ENCODE assay signal across 10 cellular contexts in genomic region chr6:158655569-158656450, GRCh38. TPM values are rescaled to one million over a fixed set of nuclear protein-coding genes. Genes with fewer than 3 reads are reported as not detected.
A peak's percentile ranks its signal among the peaks of the same experiment; 100 is the strongest.
DNase-seq lines count a peak whose midpoint lies in the region; ATAC-seq and TF ChIP-seq lines count a peak whose summit lies in the region.
"Had no signal": no experiment of that assay in that cellular context is flagged by ENCODE, and none has a peak within 500 bp of the region (broad histone marks: within the 10 kb centered on the region; RNA-seq: fewer than 3 reads in every experiment).

No MANE protein-coding gene starts in this region.

- no peaks in the 10 kb centered on the region for H3K27me3 ChIP-seq in cardiac muscle cell
- H3K27me3 ChIP-seq in heart right ventricle = no peaks in the 10 kb centered on the region
- no peaks in the 10 kb centered on the region for H3K27me3 ChIP-seq in SK-N-SH (ENCODE audit: insufficient read depth)
- no peaks in the 10 kb centered on the region for H3K27me3 ChIP-seq in left lung
- no peaks in the 10 kb centered on the region for H3K27me3 ChIP-seq in vagina
- no peaks in the 10 kb centered on the region for H3K27me3 ChIP-seq in tibial nerve
- H3K27me3 ChIP-seq: body of pancreas had no signal

- DNase-seq in cardiac muscle cell (ENCODE audit: low read depth in 1 of 2, low spot score in 1 of 2) (peak in 1 of 2 donors; percentile 18), heart right ventricle (no peak), SK-N-SH (no peak), left lung (peak in 1 of 2 donors; percentile 82), vagina (ENCODE audit: extremely low spot score in 2 of 2) (no peak), NCI-H128 (lab: John Stamatoyannopoulos, UW; ENCODE audit: unreplicated experiment) (no peak), tibial nerve (ENCODE audit: low spot score in 2 of 2) (no peak)
- DNase-seq: T1000 had no signal

- WGBS in heart right ventricle, 2 donors = 88 to 89% methylated on average over 22 of the region's 22 CpGs
- 88% methylated on average over 15 of the region's 22 CpGs for WGBS in SK-N-SH (ENCODE audit: low lambda C conversion rate)
- WGBS in tibial nerve, 2 donors = 87 to 90% methylated on average over 21 to 22 of the region's 22 CpGs

- ATAC-seq in heart right ventricle (no peak), left lung (peak; percentile 76), HG02885 (IDR thresholded peaks at IDR 0.05; ENCODE audit: poor library complexity, unreplicated experiment) (no peak)
- ATAC-seq: body of pancreas had no signal

- no peak for TF ChIP-seq RAD21 in SK-N-SH (IDR thresholded peaks at IDR 0.05; ENCODE audit: low read length)

- H3F3A ChIP-seq in SK-N-SH (replicated peaks; ENCODE audit: insufficient read depth) = peaks cover 36% of the 10 kb centered on the region

- H3K9me3 ChIP-seq in cardiac muscle cell (ENCODE audit: low read depth) (no peaks in the 10 kb centered on the region), heart right ventricle (no peaks in the 10 kb centered on the region), SK-N-SH (no peaks in the 10 kb centered on the region), left lung (no peaks in the 10 kb centered on the region), vagina (no peaks in the 10 kb centered on the region), tibial nerve (no peaks in the 10 kb centered on the region)
- H3K9me3 ChIP-seq: body of pancreas had no signal

- TF ChIP-seq CTCF in cardiac muscle cell (IDR thresholded peaks at IDR 0.05; ENCODE audit: low read depth, low read length) (no peak), heart right ventricle (IDR thresholded peaks at IDR 0.05) (no peak), SK-N-SH (IDR thresholded peaks at IDR 0.05) (no peak), left lung (IDR thresholded peaks at IDR 0.05) (no peak), vagina (IDR thresholded peaks at IDR 0.05) (no peak), tibial nerve (IDR thresholded peaks at IDR 0.05) (no peak)

- peak overlapping the region; percentile 62 for H3K4me2 ChIP-seq in SK-N-SH

- H2AFZ ChIP-seq in SK-N-SH (ENCODE audit: low read depth) = peak overlapping the region; percentile 76; the same call in 1 of the 2 replicates

- H3K9ac ChIP-seq in SK-N-SH = peak overlapping the region; percentile 63; the same call in 1 of the 2 replicates

- no peak for TF ChIP-seq POLR2A in vagina (IDR thresholded peaks at IDR 0.05)
- no peak for TF ChIP-seq POLR2A in tibial nerve (IDR thresholded peaks at IDR 0.05)

- H3K36me3 ChIP-seq in cardiac muscle cell (no peaks in the 10 kb centered on the region), heart right ventricle (no peaks in the 10 kb centered on the region), SK-N-SH (replicated peaks in 1 of 2; ENCODE audit: control insufficient read depth in 1 of 2, insufficient read depth in 2 of 2, low read length in 1 of 2) (no peaks in the 10 kb centered on the region), left lung (no peaks in the 10 kb centered on the region), vagina (no peaks in the 10 kb centered on the region), tibial nerve (no peaks in the 10 kb centered on the region)

- no peaks in the 10 kb centered on the region for H3K9me2 ChIP-seq in SK-N-SH

- no peaks in the 10 kb centered on the region for H4K20me1 ChIP-seq in SK-N-SH (ENCODE audit: insufficient read depth)

- H3K27ac ChIP-seq in cardiac muscle cell (peak overlapping the region; percentile 74), heart right ventricle (peak overlapping the region in 2 of 10 donors; percentile 66 to 87), SK-N-SH (ENCODE audit: low read depth in 2 of 2, low read length in 1 of 2) (peak overlapping the region; percentile 67 to 92; a peak in 3 of 4 replicates), left lung (peak overlapping the region; percentile 80 to 85), vagina (peak overlapping the region; percentile 64), tibial nerve (no peak overlapping the region)

- H3K4me3 ChIP-seq in cardiac muscle cell (no peak overlapping the region), heart right ventricle (no peak overlapping the region), SK-N-SH (ENCODE audit: low read depth in 2 of 2, low read length in 1 of 2) (0 out of 4 replicates have a peak overlapping the region, but pooled peaks of 1 of the 2 experiments have one; percentile 1), left lung (no peak overlapping the region), vagina (peak overlapping the region in 1 of 2 donors; percentile 7), tibial nerve (no peak overlapping the region)
- H3K4me3 ChIP-seq: body of pancreas had no signal

- CTCF ChIA-PET in SK-N-SH (lab: Yijun Ruan, JAX) = interaction anchor here (1.1 to 1.9 kb wide), 2 partner anchors 35 to 435 kb away, joined by 3 to 7 read pairs; no protein-coding TSS in a partner anchor

- intact Hi-C loops in heart right ventricle (cut with DNase I) (no loop called here), left lung (cut with DNase I) (no loop called here), vagina (cut with DNase I) (no loop called here)

- TF ChIP-seq EP300 in SK-N-SH (IDR thresholded peaks at IDR 0.05; ENCODE audit: borderline replicate concordance in 1 of 2, low read depth in 1 of 2, low read length in 1 of 2) = no peak
- TF ChIP-seq EP300 in tibial nerve (IDR thresholded peaks at IDR 0.05) = no peak

- POLR2A ChIA-PET in SK-N-SH (lab: Yijun Ruan, JAX) = interaction anchor here (0.6 kb wide), 1 partner anchor 455 kb away, joined by 3 read pairs; no protein-coding TSS in a partner anchor

- H3K4me1 ChIP-seq in cardiac muscle cell (ENCODE audit: low read depth) = peaks cover 21% of the 10 kb centered on the region
- peaks cover 2 to 50% (median 17%) of the 10 kb centered on the region in 9 donors for H3K4me1 ChIP-seq in heart right ventricle
- H3K4me1 ChIP-seq in SK-N-SH (ENCODE audit: control insufficient read depth in 1 of 2, insufficient read depth in 2 of 2, low read depth in 1 of 2, low read length in 1 of 2) = peaks cover 16 to 25% of the 10 kb centered on the region in 2 experiments; a peak in 3 of 4 replicates
- H3K4me1 ChIP-seq in left lung = peaks cover 6 to 65% of the 10 kb centered on the region in 2 donors
- peaks cover 29% of the 10 kb centered on the region for H3K4me1 ChIP-seq in vagina
- peaks cover 0 to 7% (median 2%) of the 10 kb centered on the region in 4 donors for H3K4me1 ChIP-seq in tibial nerve
- H3K4me1 ChIP-seq: body of pancreas had no signal

- no peaks in the 10 kb centered on the region for H3K79me2 ChIP-seq in SK-N-SH (ENCODE audit: insufficient read depth)

TF ChIP-seq in SK-N-SH, 30 proteins besides CTCF, POLR2A, EP300 and RAD21 (continues in another document):
- no peak for TF ChIP-seq PBX3 (IDR thresholded peaks at IDR 0.05)
- no peak for TF ChIP-seq TEAD4 (IDR thresholded peaks at IDR 0.05; ENCODE audit: borderline replicate concordance, insufficient read depth)
- no peak for TF ChIP-seq GABPA (IDR thresholded peaks at IDR 0.05; ENCODE audit: low read depth)
- TF ChIP-seq SIN3A (IDR thresholded peaks at IDR 0.05; ENCODE audit: borderline replicate concordance, low read depth, low read length) = no peak
- no peak for TF ChIP-seq RXRA (IDR thresholded peaks at IDR 0.05; ENCODE audit: borderline replicate concordance, low read depth)
- TF ChIP-seq JUND (IDR thresholded peaks at IDR 0.05) = no peak
- TF ChIP-seq ZBTB33 (IDR thresholded peaks at IDR 0.05; ENCODE audit: borderline replicate concordance, low read depth) = no peak
- TF ChIP-seq MAX (IDR thresholded peaks at IDR 0.05; ENCODE audit: low read depth) = no peak
- TF ChIP-seq FOXM1 (IDR thresholded peaks at IDR 0.05; ENCODE audit: low read depth) = no peak

RNA-seq across cellular contexts. Expression of gene SYTL3, which starts 6.0 kb away (rescaled TPM):
- total RNA-seq in cardiac muscle cell (6.7 and 9.9 TPM in 2 replicates), heart right ventricle (10 to 100 TPM in 3 of 10 donors, 1 to 10 TPM in 7; 3.6 to 11.9 (median 8.0) TPM), left lung (1 to 10 TPM; 6.5 to 9.1 TPM), vagina (10.8 TPM), tibial nerve (1 to 10 TPM; 1.3 to 6.7 (median 3.6) TPM)
- polyA plus RNA-seq in cardiac muscle cell (11.4 and 15.9 TPM in 2 replicates), heart right ventricle (1 to 10 TPM; 8.0 to 8.4 TPM), SK-N-SH (2012; rRNA removed) (2.0 and 2.3 TPM in 2 replicates)
- 1.6 and 1.9 TPM in 2 replicates for polyA plus RNA-seq in SK-N-SH (2012; cell fraction: cytosol; rRNA removed)
- polyA plus RNA-seq in SK-N-SH (2012; cell fraction: nucleus; rRNA removed) = 3.5 and 5.0 TPM in 2 replicates

RNA-seq across cellular contexts. Expression of gene DYNLT1, which starts 11.3 kb away (rescaled TPM):
- 86.5 and 102 TPM in 2 replicates for total RNA-seq in cardiac muscle cell
- polyA plus RNA-seq in cardiac muscle cell = 423 and 459 TPM in 2 replicates
- 100 to 1,000 TPM; 110 to 173 (median 122) TPM for total RNA-seq in heart right ventricle
- polyA plus RNA-seq in heart right ventricle = 100 to 1,000 TPM; 106 to 211 TPM
- polyA plus RNA-seq in SK-N-SH (2012; rRNA removed) = 306 and 390 TPM in 2 replicates
- polyA plus RNA-seq in SK-N-SH (2012; cell fraction: cytosol; rRNA removed) = 392 and 450 TPM in 2 replicates
- 181 and 247 TPM in 2 replicates for polyA plus RNA-seq in SK-N-SH (2012; cell fraction: nucleus; rRNA removed)
- total RNA-seq in left lung = 100 to 1,000 TPM; 147 to 163 TPM
- total RNA-seq in vagina = 65.8 TPM
- 10 to 100 TPM; 36.6 to 80.0 (median 49.1) TPM for total RNA-seq in tibial nerve

Comparison
In these comparisons a context has a peak if more than half of its experiments do, and no peak if none do; other contexts are left out.
1. H3K27ac ChIP-seq: peak in cardiac muscle cell (single experiment), SK-N-SH (2 of 2), left lung (2 of 2) and vagina (single experiment); none in tibial nerve (0 of 4).